Comparison of ENCODE assay signal across 12 cellular contexts in genomic region chr2:206531996-206532543, GRCh38.
A peak's percentile ranks its signal among the peaks of the same experiment; 100 is the strongest.
DNase-seq lines count a peak whose midpoint lies in the region; ATAC-seq and TF ChIP-seq lines count a peak whose summit lies in the region.
"Had no signal": no experiment of that assay in that cellular context is flagged by ENCODE, and none has a peak within 500 bp of the region (broad histone marks: within the 10 kb centered on the region; RNA-seq: fewer than 3 reads in every experiment).

No MANE protein-coding gene starts in this region.

- no peak for TF ChIP-seq CTCF in astrocyte of the spinal cord (IDR thresholded peaks at IDR 0.05; ENCODE audit: low read depth, low read length)
- no peak for TF ChIP-seq CTCF in GM20000 (IDR thresholded peaks at IDR 0.05; ENCODE audit: extremely low read depth, missing control alignments)

- in situ Hi-C loops in astrocyte of the spinal cord (cut with HindIII; ENCODE audit: low sequenced_read_pairs): no loop called here

- DNase-seq in Ammon's horn (ENCODE audit: low spot score) (peak; percentile 30), LHCN-M2 (ENCODE audit: low read depth) (peak; percentile 69), astrocyte of the spinal cord (ENCODE audit: low read depth, low spot score) (peak; percentile 8), inferior parietal cortex (ENCODE audit: extremely low spot score) (peak; percentile 27), DMS79 (lab: John Stamatoyannopoulos, UW) (no peak), GM20000 (ENCODE audit: low spot score) (no peak)
- no peak for DNase-seq in activated effector memory CD4-positive, alpha-beta T cell treated with anti-CD3 and anti-CD28 coated beads, Interleukin-2, amount 50 U/mL, for 16 hours
- DNase-seq: activated CD4-positive, alpha-beta T cell treated with anti-CD3 and anti-CD28 coated beads for 4 hours; activated T-cell treated with anti-CD3 and anti-CD28 coated beads, Interleukin-2, amount 50 U/mL, for 48 hours; NCI-H146; stimulated activated CD4-positive, alpha-beta T cell treated with anti-CD3 and anti-CD28 coated beads, Interleukin-2, amount 100 ng/mL, for 24 hours had no signal

- no peak overlapping the region for H3K4me3 ChIP-seq in astrocyte of the spinal cord (ENCODE audit: low read depth, low read length)

- no peak for ATAC-seq in HG03045 (IDR thresholded peaks at IDR 0.05; ENCODE audit: unreplicated experiment)

Comparison
In these comparisons a context has a peak if more than half of its experiments do, and no peak if none do; other contexts are left out.
1. DNase-seq: peak in Ammon's horn (single experiment), LHCN-M2 (single experiment), astrocyte of the spinal cord (single experiment) and inferior parietal cortex (single experiment); none in DMS79 (single experiment), activated effector memory CD4-positive, alpha-beta T cell treated with anti-CD3 and anti-CD28 coated beads, Interleukin-2, amount 50 U/mL, for 16 hours (single experiment) and GM20000 (single experiment).